10 cellular contexts compared by ENCODE assay signal in the genomic region with DNA sequence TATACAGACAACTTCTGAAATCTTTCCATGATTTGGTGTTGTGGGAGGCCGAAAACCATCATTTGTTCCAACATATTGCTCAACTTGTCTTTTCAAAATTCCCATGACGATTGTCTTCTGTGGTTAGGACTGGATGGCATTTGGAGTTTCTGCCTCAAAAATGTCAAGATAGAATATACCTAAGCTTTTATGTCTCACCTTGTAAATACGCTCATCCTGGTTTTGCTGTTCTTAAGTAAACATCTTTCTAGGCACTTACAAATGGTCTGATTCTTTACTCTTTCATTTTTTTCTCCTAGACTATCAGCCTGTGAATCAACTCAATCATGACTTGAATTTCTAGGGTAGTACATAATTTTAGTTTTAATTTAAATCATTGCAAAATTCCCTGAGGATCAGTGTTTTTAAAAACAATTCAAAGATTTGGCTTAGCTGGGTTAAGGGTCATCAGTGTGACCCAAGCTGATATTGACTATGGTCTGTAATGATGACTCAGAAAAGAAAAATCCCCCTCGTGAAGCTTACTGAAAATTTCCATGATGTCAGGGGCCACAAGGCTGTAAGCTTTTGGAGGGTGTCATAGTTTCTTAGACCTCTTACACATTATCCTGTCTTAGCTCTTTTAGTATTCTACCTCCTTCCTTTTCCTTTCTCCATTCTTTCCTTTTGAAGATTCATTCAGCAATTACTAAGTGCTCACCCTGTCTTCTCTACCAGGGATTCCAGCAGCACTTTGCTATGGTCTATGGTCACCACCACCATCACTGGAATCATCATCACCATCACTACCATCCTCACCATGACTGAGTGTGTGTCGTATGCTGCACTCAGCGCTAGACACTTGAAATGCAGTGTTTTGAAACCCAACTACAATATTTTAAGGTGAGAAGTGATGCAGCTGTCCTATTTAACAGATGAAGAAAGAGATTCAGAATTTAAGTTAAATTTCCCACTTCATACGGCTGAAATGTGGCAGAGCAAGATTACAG.
A peak's percentile ranks its signal among the peaks of the same experiment; 100 is the strongest.
DNase-seq lines count a peak whose midpoint lies in the region; ATAC-seq and TF ChIP-seq lines count a peak whose summit lies in the region.
"Had no signal": no experiment of that assay in that cellular context is flagged by ENCODE, and none has a peak within 500 bp of the region (broad histone marks: within the 10 kb centered on the region; RNA-seq: fewer than 3 reads in every experiment).

No MANE protein-coding gene starts in this region.

- no peak overlapping the region for H3K27ac Mint-ChIP-seq in naive thymus-derived CD4-positive, alpha-beta T cell

- H2BK120ac ChIP-seq in mesenchymal stem cell (ENCODE audit: low read depth, low read length), result no peak overlapping the region

- H3K36me3 Mint-ChIP-seq in naive thymus-derived CD4-positive, alpha-beta T cell, result no peaks in the 10 kb centered on the region

- no peak overlapping the region for H4K8ac ChIP-seq in mesenchymal stem cell (ENCODE audit: low read length)

- peak overlapping the region; percentile 66 for H3K9ac ChIP-seq in adipocyte (ENCODE audit: low read length)
- H3K9ac ChIP-seq in mesenchymal stem cell (ENCODE audit: low read length), result peak overlapping the region; percentile 54

- H3K18ac ChIP-seq in mesenchymal stem cell (ENCODE audit: low read depth in 1 of 2, low read length in 2 of 2), result peak overlapping the region in 1 of 2 experiments; percentile 18

- H3K27ac ChIP-seq in mesenchymal stem cell (ENCODE audit: low read length, poor library complexity, severe bottlenecking), result no peak overlapping the region
- H3K27ac ChIP-seq in naive thymus-derived CD4-positive, alpha-beta T cell (ENCODE audit: low read depth, low read length), result no peak overlapping the region

- no peaks in the 10 kb centered on the region for H3K4me1 Mint-ChIP-seq in naive thymus-derived CD4-positive, alpha-beta T cell

- no peak overlapping the region for H3K4me3 Mint-ChIP-seq in naive thymus-derived CD4-positive, alpha-beta T cell

- H4K91ac ChIP-seq in mesenchymal stem cell (ENCODE audit: low read length), result no peak overlapping the region

- 76% methylated on average over 5 of the region's 7 CpGs for WGBS in mesenchymal stem cell

- CTCF ChIA-PET in naive thymus-derived CD4-positive, alpha-beta T cell (lab: Charles Lee), result no interaction called here

- H3K4me3 ChIP-seq in adipocyte (ENCODE audit: low read length) (peak overlapping the region; percentile 54), mesenchymal stem cell (ENCODE audit: insufficient read depth in 1 of 2, low read depth in 1 of 2, low read length in 2 of 2) (no peak overlapping the region)
- H3K4me3 ChIP-seq in naive thymus-derived CD4-positive, alpha-beta T cell (ENCODE audit: low read length), result no peak overlapping the region

- no peak overlapping the region for H3K23ac ChIP-seq in mesenchymal stem cell (ENCODE audit: low read length in 2 of 2)

- H3K4me1 ChIP-seq in adipocyte (ENCODE audit: control insufficient read depth, insufficient read depth, low read length), result peaks cover 45% of the 10 kb centered on the region
- no peaks in the 10 kb centered on the region for H3K4me1 ChIP-seq in mesenchymal stem cell (ENCODE audit: control insufficient read depth, insufficient read depth, low read depth, low read length)
- no peaks in the 10 kb centered on the region for H3K4me1 ChIP-seq in naive thymus-derived CD4-positive, alpha-beta T cell (ENCODE audit: control insufficient read depth in 2 of 2, insufficient read depth in 2 of 2, low read length in 2 of 2)

- no peaks in the 10 kb centered on the region for H3K79me1 ChIP-seq in mesenchymal stem cell (replicated peaks; ENCODE audit: low read length, poor library complexity, severe bottlenecking)

- POLR2A ChIA-PET in naive thymus-derived CD4-positive, alpha-beta T cell (lab: Charles Lee), result no interaction called here

- no peak overlapping the region for H3K14ac ChIP-seq in mesenchymal stem cell (ENCODE audit: low read length in 2 of 2)

- TF ChIP-seq POLR2A in GM18505 (IDR thresholded peaks at IDR 0.05; ENCODE audit: borderline replicate concordance, extremely low read depth, insufficient read depth, insufficient read length), result no peak

- DNase-seq in adipocyte (ENCODE audit: low read depth) (peak; percentile 62), mesenchymal stem cell (peak; percentile 65), NCI-H146 treated with DMSO at 0.1 percent for 48 hours (lab: John Stamatoyannopoulos, UW; ENCODE audit: unreplicated experiment) (no peak), T-helper 9 cell (no peak)
- DNase-seq in naive thymus-derived CD4-positive, alpha-beta T cell, result no peak
- DNase-seq in stimulated activated CD4-positive, alpha-beta T cell treated with anti-CD3 and anti-CD28 coated beads, Interleukin-2, amount 100 ng/mL, for 24 hours, result no peak
- DNase-seq: activated gamma-delta T cell, kidney had no signal

- no peak overlapping the region for H3K4ac ChIP-seq in mesenchymal stem cell (ENCODE audit: low read depth in 1 of 2, low read length in 2 of 2)

- no peak overlapping the region for H2BK5ac ChIP-seq in mesenchymal stem cell (ENCODE audit: low read depth, low read length, poor library complexity, severe bottlenecking)

- no peaks in the 10 kb centered on the region for H3K9me3 ChIP-seq in adipocyte (ENCODE audit: control insufficient read depth, low read length)
- H3K9me3 ChIP-seq in mesenchymal stem cell (ENCODE audit: control insufficient read depth, low read length), result no peaks in the 10 kb centered on the region
- no peaks in the 10 kb centered on the region for H3K9me3 ChIP-seq in naive thymus-derived CD4-positive, alpha-beta T cell (ENCODE audit: control insufficient read depth in 2 of 3, low read length in 3 of 3)

- H2BK12ac ChIP-seq in mesenchymal stem cell (ENCODE audit: low read length in 2 of 2), result no peak overlapping the region

- ATAC-seq in GM18505 (IDR thresholded peaks at IDR 0.05; ENCODE audit: unreplicated experiment) (peak; percentile 74), HG02981 (IDR thresholded peaks at IDR 0.05; ENCODE audit: unreplicated experiment) (peak; percentile 51)
- no peak for ATAC-seq in naive thymus-derived CD4-positive, alpha-beta T cell

- intact Hi-C loops in naive thymus-derived CD4-positive, alpha-beta T cell (cut with micrococcal nuclease), result no loop called here

- H2AFZ ChIP-seq in mesenchymal stem cell (ENCODE audit: low read depth, low read length), result no peak overlapping the region

- peaks cover 0 to 14% (median 8%) of the 10 kb centered on the region in 5 donors for H3K27me3 Mint-ChIP-seq in naive thymus-derived CD4-positive, alpha-beta T cell

- H2AK5ac ChIP-seq in mesenchymal stem cell (ENCODE audit: low read length, severe bottlenecking), result no peak overlapping the region

- H3K4me2 ChIP-seq in mesenchymal stem cell (ENCODE audit: low read length, poor library complexity, severe bottlenecking), result no peak overlapping the region

- H3K36me3 ChIP-seq in adipocyte (ENCODE audit: control insufficient read depth, insufficient read depth, low read length, severe bottlenecking), result peaks cover 5% of the 10 kb centered on the region
- peaks cover 0 to 8% of the 10 kb centered on the region in 2 experiments for H3K36me3 ChIP-seq in mesenchymal stem cell (ENCODE audit: control insufficient read depth in 1 of 2, insufficient read depth in 2 of 2, low read depth in 1 of 2, low read length in 2 of 2)
- H3K36me3 ChIP-seq in naive thymus-derived CD4-positive, alpha-beta T cell (ENCODE audit: control insufficient read depth in 2 of 3, insufficient read depth in 3 of 3, low read length in 3 of 3), result no peaks in the 10 kb centered on the region

- H3K27me3 ChIP-seq in adipocyte (replicated peaks; ENCODE audit: control insufficient read depth, insufficient read depth, low read length) (no peaks in the 10 kb centered on the region), mesenchymal stem cell (ENCODE audit: control insufficient read depth in 1 of 2, insufficient read depth in 1 of 2, low read length in 2 of 2) (no peaks in the 10 kb centered on the region)
- no peaks in the 10 kb centered on the region for H3K27me3 ChIP-seq in naive thymus-derived CD4-positive, alpha-beta T cell (ENCODE audit: control insufficient read depth in 2 of 2, insufficient read depth in 2 of 2, low read length in 2 of 2)

- peaks cover 0 to 1% (median 0%) of the 10 kb centered on the region in 11 donors for H3K9me3 Mint-ChIP-seq in naive thymus-derived CD4-positive, alpha-beta T cell

- no peak overlapping the region for H2BK15ac ChIP-seq in mesenchymal stem cell (ENCODE audit: low read depth, poor library complexity, severe bottlenecking)

Comparison
In these comparisons a context has a peak if more than half of its experiments do, and no peak if none do; other contexts are left out.
1. DNase-seq: peak in adipocyte (single experiment) and mesenchymal stem cell (single experiment); none in NCI-H146 treated with DMSO at 0.1 percent for 48 hours (single experiment), naive thymus-derived CD4-positive, alpha-beta T cell (0 of 9), stimulated activated CD4-positive, alpha-beta T cell treated with anti-CD3 and anti-CD28 coated beads, Interleukin-2, amount 100 ng/mL, for 24 hours (0 of 2) and T-helper 9 cell (single experiment).